Comparison of ENCODE assay signal across 9 cellular contexts in genomic region chr18:58213445-58213844, GRCh38.
DNase-seq lines count a peak whose midpoint lies in the region; ATAC-seq, FAIRE-seq and TF ChIP-seq lines count a peak whose summit lies in the region.
"Had no signal": no experiment of that assay in that cellular context is flagged by ENCODE, and none has a peak within 500 bp of the region (broad histone marks: within the 10 kb centered on the region; RNA-seq: fewer than 3 reads in every experiment).

No MANE protein-coding gene starts in this region.

- H3K9me3 ChIP-seq in psoas muscle = no peaks in the 10 kb centered on the region

- H3K4me1 ChIP-seq in psoas muscle = peaks cover 4% of the 10 kb centered on the region

- TF ChIP-seq CTCF in psoas muscle (IDR thresholded peaks at IDR 0.05) = no peak

- no peak overlapping the region for H3K4me3 Mint-ChIP-seq in stimulated activated naive B cell treated with anti-CD40 and anti-IgM and Interleukin-4, amounts not matched to agents 10 μg/mL and 1 μg/mL and 100 μg/mL, for 72 hours
- H3K4me3 Mint-ChIP-seq: activated T-cell treated with anti-CD3 and anti-CD28 coated beads, Interleukin-2, amount 50 U/mL, for 72 hours had no signal

- H3K27ac ChIP-seq in epithelial cell of prostate (peak overlapping the region; percentile 78), psoas muscle (no peak overlapping the region)

- H3K36me3 ChIP-seq in psoas muscle (ENCODE audit: insufficient read depth in 1 of 2, low read depth in 1 of 2) = no peaks in the 10 kb centered on the region

- DNase-seq in GM12891 (ENCODE audit: insufficient read length, low spot score) = no peak
- DNase-seq in SK-MEL-5 (ENCODE audit: low read depth, low spot score) = peak; percentile 36
- DNase-seq in epithelial cell of prostate (ENCODE audit: low read depth, low spot score) = peak; percentile 73
- DNase-seq in stimulated activated naive B cell treated with anti-CD40 and anti-IgM and Interleukin-4, amounts not matched to agents 10 μg/mL and 1 μg/mL and 100 μg/mL, for 72 hours = no peak
- DNase-seq in psoas muscle = no peak
- no peak for DNase-seq in NCI-H345 (lab: John Stamatoyannopoulos, UW)
- no peak for DNase-seq in T-helper 1 cell
- no peak for DNase-seq in NCI-H510A (lab: John Stamatoyannopoulos, UW)
- DNase-seq: activated T-cell treated with anti-CD3 and anti-CD28 coated beads, Interleukin-2, amount 50 U/mL, for 72 hours had no signal

- H3K27me3 Mint-ChIP-seq in stimulated activated naive B cell treated with anti-CD40 and anti-IgM and Interleukin-4, amounts not matched to agents 10 μg/mL and 1 μg/mL and 100 μg/mL, for 72 hours = peaks cover 12 to 21% of the 10 kb centered on the region in 2 donors

- intact Hi-C loops in psoas muscle (cut with DNase I) = no loop called here

- H3K27ac Mint-ChIP-seq in stimulated activated naive B cell treated with anti-CD40 and anti-IgM and Interleukin-4, amounts not matched to agents 10 μg/mL and 1 μg/mL and 100 μg/mL, for 72 hours = no peak overlapping the region
- H3K27ac Mint-ChIP-seq: activated T-cell treated with anti-CD3 and anti-CD28 coated beads, Interleukin-2, amount 50 U/mL, for 72 hours had no signal

- H3K9me3 Mint-ChIP-seq in stimulated activated naive B cell treated with anti-CD40 and anti-IgM and Interleukin-4, amounts not matched to agents 10 μg/mL and 1 μg/mL and 100 μg/mL, for 72 hours = no peaks in the 10 kb centered on the region

- ATAC-seq in stimulated activated naive B cell treated with anti-CD40 and anti-IgM and Interleukin-4, amounts not matched to agents 10 μg/mL and 1 μg/mL and 100 μg/mL, for 72 hours (replicated peaks) = peak; percentile 37 to 47
- ATAC-seq in psoas muscle = no peak
- ATAC-seq: activated T-cell treated with anti-CD3 and anti-CD28 coated beads, Interleukin-2, amount 50 U/mL, for 72 hours had no signal

- H3K4me3 ChIP-seq in psoas muscle = no peak overlapping the region

- TF ChIP-seq POLR2A in GM12891 (IDR thresholded peaks at IDR 0.05; ENCODE audit: low read depth, low read length) = no peak

- no peak for FAIRE-seq in GM12891 (lab: Jason Lieb, UNC)

- peaks cover 0 to 3% (median 3%) of the 10 kb centered on the region in 3 donors for H3K27me3 ChIP-seq in psoas muscle (ENCODE audit: insufficient read depth in 3 of 3, low read length in 2 of 3)

- H3K4me1 Mint-ChIP-seq in stimulated activated naive B cell treated with anti-CD40 and anti-IgM and Interleukin-4, amounts not matched to agents 10 μg/mL and 1 μg/mL and 100 μg/mL, for 72 hours = peaks cover 30 to 34% of the 10 kb centered on the region in 2 donors

- H3K36me3 Mint-ChIP-seq in stimulated activated naive B cell treated with anti-CD40 and anti-IgM and Interleukin-4, amounts not matched to agents 10 μg/mL and 1 μg/mL and 100 μg/mL, for 72 hours = peaks cover 0 to 4% of the 10 kb centered on the region in 2 donors

- 94 to 98% (median 96%) methylated on average over 2 of the region's 2 CpGs for WGBS in psoas muscle, 3 donors

- in situ Hi-C loops in SK-MEL-5 (cut with HindIII; ENCODE audit: low pct_unique_long_range_greater_than_20kb, low sequenced_read_pairs) = no loop called here

TF ChIP-seq in GM12891, 5 proteins besides CTCF, POLR2A, EP300 and RAD21:
- TF ChIP-seq SPI1 (IDR thresholded peaks at IDR 0.05; ENCODE audit: low read depth, low read length) = peak; percentile 35; the same call in 1 of the 2 replicates
- no peak for TF ChIP-seq TAF1 (IDR thresholded peaks at IDR 0.05; ENCODE audit: low read depth, low read length)
TF ChIP-seq in GM12891: peak in this region for 1.

Comparison
In these comparisons a context has a peak if more than half of its experiments do, and no peak if none do; other contexts are left out.
1. DNase-seq: peak in SK-MEL-5 (single experiment) and epithelial cell of prostate (single experiment); none in GM12891 (single experiment), stimulated activated naive B cell treated with anti-CD40 and anti-IgM and Interleukin-4, amounts not matched to agents 10 μg/mL and 1 μg/mL and 100 μg/mL, for 72 hours (single experiment), psoas muscle (0 of 2), NCI-H345 (single experiment), T-helper 1 cell (0 of 5) and NCI-H510A (single experiment).
2. ATAC-seq: peak in stimulated activated naive B cell treated with anti-CD40 and anti-IgM and Interleukin-4, amounts not matched to agents 10 μg/mL and 1 μg/mL and 100 μg/mL, for 72 hours (2 of 2); none in psoas muscle (0 of 4).